In the genomic region with DNA sequence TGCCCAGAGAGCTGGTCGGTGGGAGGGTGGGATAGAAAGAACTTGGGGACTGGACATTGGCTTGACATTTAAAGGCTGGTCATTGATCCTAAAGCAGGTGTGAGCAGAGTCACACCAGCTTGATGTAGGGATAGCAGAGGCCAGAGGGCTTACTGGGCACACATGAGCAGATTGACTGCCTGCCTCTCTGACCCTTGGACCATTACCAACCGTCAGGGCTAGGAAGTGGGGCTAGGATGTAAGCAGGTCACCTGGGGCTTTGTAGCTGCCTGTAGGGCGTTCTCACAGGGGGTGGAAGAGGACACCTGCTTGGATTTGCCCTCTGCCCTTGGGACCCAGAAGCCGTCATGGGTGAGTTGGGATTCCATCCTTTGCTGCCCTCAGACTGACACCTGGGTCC, we compare ENCODE assay signal across 29 cellular contexts. TPM values are rescaled to one million over a fixed set of nuclear protein-coding genes. Genes with fewer than 3 reads are reported as not detected.
"Had no signal": no experiment of that assay in that cellular context is flagged by ENCODE, and none has a peak within 500 bp of the region (broad histone marks: within the 10 kb centered on the region; RNA-seq: fewer than 3 reads in every experiment).

No MANE protein-coding gene starts in this region.

- H3K4me3 ChIP-seq: colonic mucosa, esophagus squamous epithelium, gastrocnemius medialis, heart right ventricle, left lung, lower lobe of right lung, mucosa of descending colon had no signal

- H3K27ac ChIP-seq: colonic mucosa, epithelial cell of prostate, esophagus squamous epithelium, gastrocnemius medialis, heart right ventricle, left lung, lower lobe of right lung had no signal

- ATAC-seq: effector memory CD8-positive, alpha-beta T cell; esophagus mucosa; gastrocnemius medialis; left cardiac atrium; left lung; left ventricle myocardium superior; lower lobe of right lung; mucosa of descending colon had no signal

- H3K36me3 Mint-ChIP-seq: mesothelial cell of epicardium had no signal

- H3K36me3 ChIP-seq: colonic mucosa, esophagus squamous epithelium, gastrocnemius medialis, heart right ventricle, left lung, lower lobe of right lung had no signal

- H3K9me3 ChIP-seq: colonic mucosa, gastrocnemius medialis, left lung, mucosa of descending colon had no signal

- H3K4me1 Mint-ChIP-seq: endodermal cell, mesothelial cell of epicardium had no signal

- H3K4me3 Mint-ChIP-seq: dendritic cell treated with granulocyte-macrophage colony-stimulating factor and Interleukin-4, amounts not matched to agents 40 ng/mL and 50 ng/mL, for 4 days; effector memory CD8-positive, alpha-beta T cell; endodermal cell; mesothelial cell of epicardium had no signal

- H3K27me3 ChIP-seq: colonic mucosa, gastrocnemius medialis, left lung had no signal

- FAIRE-seq: endometrium, islet of Langerhans, keratinocyte had no signal

- DNase-seq: colonic mucosa; cortex of kidney; effector CD8-positive, alpha-beta T cell; effector memory CD8-positive, alpha-beta T cell; endodermal cell; erythroblast; esophagus squamous epithelium; foreskin fibroblast; foreskin melanocyte; gastrocnemius medialis; glutamatergic neuron; head of caudate nucleus; heart right ventricle; hippocampal formation; left cardiac atrium; left lung; left ventricle myocardium superior; lower lobe of right lung; mesenchymal stem cell; mucosa of descending colon had no signal

- H3K9me3 Mint-ChIP-seq: effector memory CD8-positive, alpha-beta T cell; endodermal cell had no signal

- H3K4me1 ChIP-seq: colonic mucosa, esophagus squamous epithelium, gastrocnemius medialis, heart right ventricle, left lung, lower lobe of right lung had no signal

- H3K27ac Mint-ChIP-seq: dendritic cell treated with granulocyte-macrophage colony-stimulating factor and Interleukin-4, amounts not matched to agents 40 ng/mL and 50 ng/mL, for 4 days; effector memory CD8-positive, alpha-beta T cell; endodermal cell; mesothelial cell of epicardium had no signal

RNA-seq across cellular contexts. Expression of a gene that starts 11.1 kb away (rescaled TPM):
- total RNA-seq: glomerular endothelial cell, myocyte had no signal
